8 cellular contexts compared by ENCODE assay signal in the genomic region with DNA sequence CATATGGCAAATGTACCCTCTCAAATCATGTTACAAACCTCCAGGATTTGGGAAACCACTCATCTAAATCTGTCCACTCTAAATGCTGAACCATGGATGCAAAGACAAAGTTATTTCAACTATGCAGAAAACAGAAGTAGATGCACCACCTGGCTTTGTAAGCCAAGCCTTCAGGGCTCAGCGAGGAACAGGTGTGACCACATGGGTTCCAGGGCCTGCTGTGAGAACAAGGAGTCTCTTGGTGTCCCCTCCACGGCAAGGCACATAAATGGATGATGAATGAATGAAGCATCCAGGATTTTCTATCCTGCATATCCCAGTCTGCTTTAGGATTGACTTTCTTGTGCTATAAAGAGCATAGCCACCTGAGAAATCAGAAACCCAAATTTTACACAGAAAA.
"Had no signal": no experiment of that assay in that cellular context is flagged by ENCODE, and none has a peak within 500 bp of the region (broad histone marks: within the 10 kb centered on the region; RNA-seq: fewer than 3 reads in every experiment).

No MANE protein-coding gene starts in this region.

- DNase-seq: H7, HFFc6, KBM-7 had no signal

- H3K4me3 ChIP-seq: GM23338, HAP-1 had no signal

- H3K27ac ChIP-seq: HL-60 had no signal

- H3K4me1 ChIP-seq: HAP-1 had no signal

- ATAC-seq: GM23338, HCT116, HepG2 had no signal

- H3K36me3 ChIP-seq: HAP-1 had no signal

- H3K9me3 ChIP-seq: HAP-1 had no signal
